In genomic region chr14:103520657-103521437, GRCh38 we compare ENCODE assay signal across 8 cellular contexts. TPM values are rescaled to one million over a fixed set of nuclear protein-coding genes. Genes with fewer than 3 reads are reported as not detected.
DNase-seq lines count a peak whose midpoint lies in the region; TF ChIP-seq lines count a peak whose summit lies in the region.

No MANE protein-coding gene starts in this region.

- H4K20me1 ChIP-seq in GM23248 (ENCODE audit: insufficient read depth): no peaks in the 10 kb centered on the region

- peaks cover 47% of the 10 kb centered on the region for H3K4me1 Mint-ChIP-seq in dendritic cell treated with granulocyte-macrophage colony-stimulating factor and Interleukin-4, amounts not matched to agents 40 ng/mL and 50 ng/mL, for 4 days (ENCODE audit: low read depth)

- peaks cover 24% of the 10 kb centered on the region for H3K36me3 Mint-ChIP-seq in dendritic cell treated with granulocyte-macrophage colony-stimulating factor and Interleukin-4, amounts not matched to agents 40 ng/mL and 50 ng/mL, for 4 days (ENCODE audit: low read depth)

- H3K27ac Mint-ChIP-seq in dendritic cell treated with granulocyte-macrophage colony-stimulating factor and Interleukin-4, amounts not matched to agents 40 ng/mL and 50 ng/mL, for 4 days: no peak overlapping the region

- H3K4me1 ChIP-seq in GM23248 (ENCODE audit: insufficient read depth) (peaks cover 11% of the 10 kb centered on the region), liver (ENCODE audit: control insufficient read depth in 4 of 4, insufficient read depth in 4 of 4, low read length in 3 of 4) (peaks cover 11 to 53% (median 28%) of the 10 kb centered on the region in 4 donors)

- TF ChIP-seq CTCF in liver (IDR thresholded peaks at IDR 0.05; ENCODE audit: low read depth, low read length, missing input control): peak; percentile 38

- peaks cover 8% of the 10 kb centered on the region; the same call in 1 of the 2 replicates for H3F3A ChIP-seq in GM23248 (ENCODE audit: insufficient read depth)

- in situ Hi-C loops in GM23248 (cut with MboI): no loop called here

- no peaks in the 10 kb centered on the region for H3K79me2 ChIP-seq in GM23248 (ENCODE audit: insufficient read depth)

- no peaks in the 10 kb centered on the region for H3K9me2 ChIP-seq in GM23248 (ENCODE audit: insufficient read depth)

- H3K9me3 ChIP-seq in GM23248 (ENCODE audit: low read depth) (no peaks in the 10 kb centered on the region), liver (ENCODE audit: control insufficient read depth in 4 of 4, low read length in 3 of 4) (no peaks in the 10 kb centered on the region)

- peak overlapping the region; percentile 57 for H3K4me3 ChIP-seq in GM23248
- peak overlapping the region in 2 of 3 donors; percentile 29 to 51 for H3K4me3 ChIP-seq in liver (ENCODE audit: low read depth in 1 of 3, low read length in 3 of 3)

- no peaks in the 10 kb centered on the region for H3K9me3 Mint-ChIP-seq in dendritic cell treated with granulocyte-macrophage colony-stimulating factor and Interleukin-4, amounts not matched to agents 40 ng/mL and 50 ng/mL, for 4 days

- 5 to 15% methylated on average over 16 to 65 of the region's 66 CpGs for WGBS in GM23248 (ENCODE audit: low coverage in 1 of 2, low lambda C conversion rate in 2 of 2, missing lambda C conversion rate in 2 of 2), 2 experiments
- WGBS in liver: 7% methylated on average over 66 of the region's 66 CpGs

- TF ChIP-seq RAD21 in liver (IDR thresholded peaks at IDR 0.05): peak in 1 of 2 donors; percentile 56

- no peaks in the 10 kb centered on the region for H3K36me3 ChIP-seq in GM23248 (ENCODE audit: low read depth)
- no peaks in the 10 kb centered on the region for H3K36me3 ChIP-seq in liver (ENCODE audit: control insufficient read depth in 4 of 4, insufficient read depth in 3 of 4, low read depth in 1 of 4, low read length in 3 of 4)

- H3K4me2 ChIP-seq in GM23248 (ENCODE audit: unreplicated experiment): peak overlapping the region; percentile 9

- peak overlapping the region; percentile 63 for H3K4me3 Mint-ChIP-seq in dendritic cell treated with granulocyte-macrophage colony-stimulating factor and Interleukin-4, amounts not matched to agents 40 ng/mL and 50 ng/mL, for 4 days

- intact Hi-C loops in dendritic cell treated with granulocyte-macrophage colony-stimulating factor and Interleukin-4, amounts not matched to agents 40 ng/mL and 50 ng/mL, for 4 days (cut with micrococcal nuclease): loop anchor here (1.0 kb wide), 1 partner anchor 8 kb away; the partner anchor contains the start of gene TRMT61A

- H3K9ac ChIP-seq in GM23248 (no peak overlapping the region), liver (ENCODE audit: low read depth in 1 of 2, low read length in 2 of 2) (no peak overlapping the region)

- H3K27me3 ChIP-seq in GM23248 (replicated peaks; ENCODE audit: insufficient read depth): no peaks in the 10 kb centered on the region
- H3K27me3 ChIP-seq in liver (ENCODE audit: control insufficient read depth in 4 of 4, insufficient read depth in 4 of 4, low read length in 3 of 4): no peaks in the 10 kb centered on the region

- no peak overlapping the region for H2AFZ ChIP-seq in GM23248

- DNase-seq in Ammon's horn (ENCODE audit: low spot score) (peak; percentile 87), GM23248 (peak; percentile 78), NCI-H2227 (lab: John Stamatoyannopoulos, UW; ENCODE audit: unreplicated experiment) (peak; percentile 83), kidney glomerular epithelial cell (lab: John Stamatoyannopoulos, UW) (no peak)
- peak; percentile 65 to 66 for DNase-seq in activated CD4-positive, alpha-beta T cell treated with anti-CD3 and anti-CD28 coated beads for 4 hours
- DNase-seq in stimulated activated CD4-positive, alpha-beta T cell treated with anti-CD3 and anti-CD28 coated beads, TNF-alpha, amount 100 ng/mL, for 1 hour (ENCODE audit: low read depth in 3 of 3, low spot score in 1 of 3): peak in 2 of 3 donors; percentile 36 to 51

- no peak overlapping the region for H3K27ac ChIP-seq in GM23248
- H3K27ac ChIP-seq in liver (ENCODE audit: low read depth in 1 of 2, low read length in 2 of 2): peak overlapping the region in 1 of 2 donors; percentile 41

- peaks cover 25% of the 10 kb centered on the region for H3K27me3 Mint-ChIP-seq in dendritic cell treated with granulocyte-macrophage colony-stimulating factor and Interleukin-4, amounts not matched to agents 40 ng/mL and 50 ng/mL, for 4 days

TF ChIP-seq in liver, 16 proteins besides CTCF, POLR2A, EP300 and RAD21:
- TF ChIP-seq YY1 (IDR thresholded peaks at IDR 0.05) (no peak), GABPA (IDR thresholded peaks at IDR 0.05 in 1 of 2, conservative IDR thresholded peaks at IDR 0.05 in 1 of 2) (no peak), MAX (IDR thresholded peaks at IDR 0.05) (no peak), FOXA1 (IDR thresholded peaks at IDR 0.05) (no peak), HNF4G (IDR thresholded peaks at IDR 0.05) (no peak), FOXA2 (IDR thresholded peaks at IDR 0.05) (no peak), RXRA (IDR thresholded peaks at IDR 0.05) (no peak), REST (IDR thresholded peaks at IDR 0.05) (no peak), EGR1 (IDR thresholded peaks at IDR 0.05; ENCODE audit: low read depth in 2 of 2) (no peak), ZBTB33 (IDR thresholded peaks at IDR 0.05) (no peak), JUND (IDR thresholded peaks at IDR 0.05) (no peak), TAF1 (conservative IDR thresholded peaks at IDR 0.05) (no peak), NR2F2 (IDR thresholded peaks at IDR 0.05) (no peak), HNF4A (conservative IDR thresholded peaks at IDR 0.05) (no peak), SP1 (IDR thresholded peaks at IDR 0.05) (no peak)
- TF ChIP-seq, protein P1, sequence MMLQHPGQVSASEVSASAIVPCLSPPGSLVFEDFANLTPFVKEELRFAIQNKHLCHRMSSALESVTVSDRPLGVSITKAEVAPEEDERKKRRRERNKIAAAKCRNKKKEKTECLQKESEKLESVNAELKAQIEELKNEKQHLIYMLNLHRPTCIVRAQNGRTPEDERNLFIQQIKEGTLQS (IDR thresholded peaks at IDR 0.05): no peak
TF ChIP-seq in liver: peak in this region for 0.

RNA-seq across cellular contexts. Expression of gene CKB, which starts 1.8 kb away (rescaled TPM):
- total RNA-seq in GM23248 (2014; rRNA removed; shearing (Covaris generic)): 18.5 and 27.2 TPM in 2 replicates
- polyA plus RNA-seq in GM23248 (2016; fragmentation: Nextera tagmentation; extraction: Ambion mirVana) (28.0 and 32.2 TPM in 2 replicates), liver (10 to 100 TPM; 14.3 to 32.9 TPM)
- 10 to 100 TPM in 1 of 2 donors, 1 to 10 TPM in 1; 9.0 to 26.6 TPM for total RNA-seq in liver

RNA-seq across cellular contexts. Expression of gene TRMT61A, which starts 8.1 kb away (rescaled TPM):
- 13.2 and 15.0 TPM in 2 replicates for total RNA-seq in GM23248 (2014; rRNA removed; shearing (Covaris generic))
- polyA plus RNA-seq in GM23248 (2016; fragmentation: Nextera tagmentation; extraction: Ambion mirVana) (12.7 and 13.3 TPM in 2 replicates), liver (1 to 10 TPM; 4.1 to 8.0 TPM)
- total RNA-seq in liver: 1 to 10 TPM; 5.1 to 7.9 TPM

RNA-seq across cellular contexts. Expression of gene BAG5, which starts 41.6 kb away (rescaled TPM):
- total RNA-seq in GM23248 (2014; rRNA removed; shearing (Covaris generic)): 23.9 and 25.8 TPM in 2 replicates
- polyA plus RNA-seq in GM23248 (2016; fragmentation: Nextera tagmentation; extraction: Ambion mirVana): 28.6 and 29.1 TPM in 2 replicates
- 10 to 100 TPM; 12.0 to 12.5 TPM for total RNA-seq in liver
- 1 to 10 TPM; 5.4 to 5.6 TPM for polyA plus RNA-seq in liver

RNA-seq across cellular contexts. Expression of gene COA8, which starts 41.9 kb away (rescaled TPM):
- 28.9 and 45.8 TPM in 2 replicates for total RNA-seq in GM23248 (2014; rRNA removed; shearing (Covaris generic))
- 96.3 and 108 TPM in 2 replicates for polyA plus RNA-seq in GM23248 (2016; fragmentation: Nextera tagmentation; extraction: Ambion mirVana)
- total RNA-seq in liver: 10 to 100 TPM in 1 of 2 donors, 1 to 10 TPM in 1; 8.3 to 10.3 TPM
- polyA plus RNA-seq in liver: 10 to 100 TPM; 23.8 to 35.5 TPM
